Comparison of ENCODE assay signal across 27 cellular contexts in the genomic region with DNA sequence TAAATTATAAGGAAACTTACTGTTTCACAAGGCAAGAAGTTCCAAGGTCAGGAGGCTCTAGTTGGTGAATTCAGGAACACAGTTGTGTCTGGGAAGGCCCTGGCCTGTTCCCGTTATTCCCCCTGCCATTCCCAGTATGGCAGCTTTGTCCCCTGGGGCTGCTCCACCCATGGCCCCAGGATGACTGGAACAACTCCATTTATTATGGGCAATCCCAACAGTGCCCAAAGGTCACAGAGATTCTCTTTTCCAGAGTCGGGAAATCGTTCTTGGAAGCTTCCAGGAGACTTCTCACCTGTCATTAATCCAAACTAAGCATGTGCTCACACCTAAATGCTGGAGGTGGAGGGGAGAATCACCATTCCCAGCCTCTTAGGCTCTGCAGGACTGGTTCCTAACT. TPM values are rescaled to one million over a fixed set of nuclear protein-coding genes. Genes with fewer than 3 reads are reported as not detected.
"Had no signal": no experiment of that assay in that cellular context is flagged by ENCODE, and none has a peak within 500 bp of the region (broad histone marks: within the 10 kb centered on the region; RNA-seq: fewer than 3 reads in every experiment).

No MANE protein-coding gene starts in this region.

- H3K4me3 Mint-ChIP-seq: dendritic cell treated with granulocyte-macrophage colony-stimulating factor and Interleukin-4, amounts not matched to agents 40 ng/mL and 50 ng/mL, for 4 days; effector memory CD8-positive, alpha-beta T cell; endodermal cell; immature natural killer cell; mesothelial cell of epicardium had no signal

- H3K36me3 ChIP-seq: colonic mucosa, gastroesophageal sphincter, heart right ventricle, left lung, lower lobe of right lung had no signal

- DNase-seq: cerebellar nuclear complex; colonic mucosa; cortex of kidney; effector CD8-positive, alpha-beta T cell; effector memory CD8-positive, alpha-beta T cell; endodermal cell; erythroblast; foreskin keratinocyte; heart right ventricle; hypothalamus; immature natural killer cell; islet precursor cell; kidney; kidney glomerular epithelial cell; left lung; left ventricle myocardium superior; lower lobe of right lung; mesenchymal stem cell had no signal

- ATAC-seq: effector memory CD8-positive, alpha-beta T cell; esophagus mucosa; foreskin keratinocyte; gastroesophageal sphincter; heart right ventricle; left lung; left ventricle myocardium superior; lower lobe of right lung had no signal

- H3K4me1 Mint-ChIP-seq: immature natural killer cell had no signal

- H3K9me3 Mint-ChIP-seq: dendritic cell treated with granulocyte-macrophage colony-stimulating factor and Interleukin-4, amounts not matched to agents 40 ng/mL and 50 ng/mL, for 4 days; endodermal cell; mesothelial cell of epicardium had no signal

- H3K9me3 ChIP-seq: colonic mucosa, gastroesophageal sphincter, heart right ventricle, left lung, lower lobe of right lung had no signal

- H3K4me3 ChIP-seq: colonic mucosa, gastroesophageal sphincter, heart right ventricle, left lung, lower lobe of right lung had no signal

- FAIRE-seq: endometrium, frontal cortex, kidney had no signal

- H3K27ac Mint-ChIP-seq: dendritic cell treated with granulocyte-macrophage colony-stimulating factor and Interleukin-4, amounts not matched to agents 40 ng/mL and 50 ng/mL, for 4 days; effector memory CD8-positive, alpha-beta T cell; endodermal cell; immature natural killer cell; mesothelial cell of epicardium had no signal

- H3K36me3 Mint-ChIP-seq: mesothelial cell of epicardium had no signal

- H3K4me1 ChIP-seq: colonic mucosa, foreskin keratinocyte had no signal

- H3K27ac ChIP-seq: colonic mucosa, epithelial cell of prostate, foreskin keratinocyte, gastroesophageal sphincter, heart right ventricle, left lung, lower lobe of right lung had no signal

RNA-seq across cellular contexts. Expression of gene PRKG2, which starts 2.8 kb away (rescaled TPM):
- total RNA-seq: chondrocyte, lung microvascular endothelial cell had no signal
- polyA plus RNA-seq: heart right ventricle had no signal
